1 cellular context compared by ENCODE assay signal in the genomic region with DNA sequence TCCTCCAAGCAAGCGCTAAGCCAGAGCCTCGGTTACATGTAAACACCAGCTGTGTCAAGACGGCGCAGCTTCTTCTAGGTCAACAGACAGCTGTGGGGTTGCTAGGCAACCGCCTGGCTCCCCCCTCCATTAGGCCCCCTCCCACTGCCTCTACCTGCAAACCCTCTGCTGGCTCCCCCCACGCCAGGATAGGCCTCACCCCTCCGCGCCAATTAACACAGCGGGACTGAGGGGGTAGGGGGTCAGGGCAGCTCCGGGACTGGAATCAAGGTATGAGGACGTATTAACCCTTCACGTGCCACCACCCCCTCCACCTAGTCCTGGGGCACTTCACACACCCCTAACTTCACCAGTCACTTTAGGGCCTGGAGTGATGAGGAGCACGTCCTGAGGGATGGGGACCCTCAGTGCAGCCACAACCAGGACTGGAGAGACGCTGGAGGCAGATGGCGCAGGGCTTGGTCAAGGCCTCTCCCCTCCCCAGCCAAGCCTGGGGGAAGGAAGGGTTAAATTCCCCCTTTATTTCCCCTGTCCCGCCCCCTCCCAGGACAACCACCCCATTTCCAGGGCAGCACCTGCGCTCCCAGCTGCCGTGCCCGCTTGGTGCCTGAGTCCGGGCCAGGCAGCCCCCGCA.
TF ChIP-seq lines count a peak whose summit lies in the region.

No MANE protein-coding gene starts in this region.

TF ChIP-seq in GM23338, 12 proteins besides CTCF, POLR2A, EP300 and RAD21 (continued from another document):
- TF ChIP-seq, protein P1, sequence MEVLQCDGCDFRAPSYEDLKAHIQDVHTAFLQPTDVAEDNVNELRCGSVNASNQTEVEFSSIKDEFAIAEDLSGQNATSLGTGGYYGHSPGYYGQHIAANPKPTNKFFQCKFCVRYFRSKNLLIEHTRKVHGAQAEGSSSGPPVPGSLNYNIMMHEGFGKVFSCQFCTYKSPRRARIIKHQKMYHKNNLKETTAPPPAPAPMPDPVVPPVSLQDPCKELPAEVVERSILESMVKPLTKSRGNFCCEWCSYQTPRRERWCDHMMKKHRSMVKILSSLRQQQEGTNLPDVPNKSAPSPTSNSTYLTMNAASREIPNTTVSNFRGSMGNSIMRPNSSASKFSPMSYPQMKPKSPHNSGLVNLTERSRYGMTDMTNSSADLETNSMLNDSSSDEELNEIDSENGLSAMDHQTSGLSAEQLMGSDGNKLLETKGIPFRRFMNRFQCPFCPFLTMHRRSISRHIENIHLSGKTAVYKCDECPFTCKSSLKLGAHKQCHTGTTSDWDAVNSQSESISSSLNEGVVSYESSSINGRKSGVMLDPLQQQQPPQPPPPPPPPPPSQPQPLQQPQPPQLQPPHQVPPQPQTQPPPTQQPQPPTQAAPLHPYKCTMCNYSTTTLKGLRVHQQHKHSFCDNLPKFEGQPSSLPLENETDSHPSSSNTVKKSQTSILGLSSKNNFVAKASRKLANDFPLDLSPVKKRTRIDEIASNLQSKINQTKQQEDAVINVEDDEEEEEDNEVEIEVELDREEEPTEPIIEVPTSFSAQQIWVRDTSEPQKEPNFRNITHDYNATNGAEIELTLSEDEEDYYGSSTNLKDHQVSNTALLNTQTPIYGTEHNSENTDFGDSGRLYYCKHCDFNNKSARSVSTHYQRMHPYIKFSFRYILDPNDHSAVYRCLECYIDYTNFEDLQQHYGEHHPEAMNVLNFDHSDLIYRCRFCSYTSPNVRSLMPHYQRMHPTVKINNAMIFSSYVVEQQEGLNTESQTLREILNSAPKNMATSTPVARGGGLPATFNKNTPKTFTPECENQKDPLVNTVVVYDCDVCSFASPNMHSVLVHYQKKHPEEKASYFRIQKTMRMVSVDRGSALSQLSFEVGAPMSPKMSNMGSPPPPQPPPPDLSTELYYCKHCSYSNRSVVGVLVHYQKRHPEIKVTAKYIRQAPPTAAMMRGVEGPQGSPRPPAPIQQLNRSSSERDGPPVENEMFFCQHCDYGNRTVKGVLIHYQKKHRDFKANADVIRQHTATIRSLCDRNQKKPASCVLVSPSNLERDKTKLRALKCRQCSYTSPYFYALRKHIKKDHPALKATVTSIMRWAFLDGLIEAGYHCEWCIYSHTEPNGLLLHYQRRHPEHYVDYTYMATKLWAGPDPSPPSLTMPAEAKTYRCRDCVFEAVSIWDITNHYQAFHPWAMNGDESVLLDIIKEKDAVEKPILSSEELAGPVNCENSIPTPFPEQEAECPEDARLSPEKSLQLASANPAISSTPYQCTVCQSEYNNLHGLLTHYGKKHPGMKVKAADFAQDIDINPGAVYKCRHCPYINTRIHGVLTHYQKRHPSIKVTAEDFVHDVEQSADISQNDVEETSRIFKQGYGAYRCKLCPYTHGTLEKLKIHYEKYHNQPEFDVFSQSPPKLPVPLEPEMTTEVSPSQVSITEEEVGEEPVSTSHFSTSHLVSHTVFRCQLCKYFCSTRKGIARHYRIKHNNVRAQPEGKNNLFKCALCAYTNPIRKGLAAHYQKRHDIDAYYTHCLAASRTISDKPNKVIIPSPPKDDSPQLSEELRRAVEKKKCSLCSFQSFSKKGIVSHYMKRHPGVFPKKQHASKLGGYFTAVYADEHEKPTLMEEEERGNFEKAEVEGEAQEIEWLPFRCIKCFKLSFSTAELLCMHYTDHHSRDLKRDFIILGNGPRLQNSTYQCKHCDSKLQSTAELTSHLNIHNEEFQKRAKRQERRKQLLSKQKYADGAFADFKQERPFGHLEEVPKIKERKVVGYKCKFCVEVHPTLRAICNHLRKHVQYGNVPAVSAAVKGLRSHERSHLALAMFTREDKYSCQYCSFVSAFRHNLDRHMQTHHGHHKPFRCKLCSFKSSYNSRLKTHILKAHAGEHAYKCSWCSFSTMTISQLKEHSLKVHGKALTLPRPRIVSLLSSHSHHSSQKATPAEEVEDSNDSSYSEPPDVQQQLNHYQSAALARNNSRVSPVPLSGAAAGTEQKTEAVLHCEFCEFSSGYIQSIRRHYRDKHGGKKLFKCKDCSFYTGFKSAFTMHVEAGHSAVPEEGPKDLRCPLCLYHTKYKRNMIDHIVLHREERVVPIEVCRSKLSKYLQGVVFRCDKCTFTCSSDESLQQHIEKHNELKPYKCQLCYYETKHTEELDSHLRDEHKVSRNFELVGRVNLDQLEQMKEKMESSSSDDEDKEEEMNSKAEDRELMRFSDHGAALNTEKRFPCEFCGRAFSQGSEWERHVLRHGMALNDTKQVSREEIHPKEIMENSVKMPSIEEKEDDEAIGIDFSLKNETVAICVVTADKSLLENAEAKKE (CRISPR knock-in tag; IDR thresholded peaks at IDR 0.05), result no peak
